ENCODE assay signal across 2 cellular contexts in the genomic region with DNA sequence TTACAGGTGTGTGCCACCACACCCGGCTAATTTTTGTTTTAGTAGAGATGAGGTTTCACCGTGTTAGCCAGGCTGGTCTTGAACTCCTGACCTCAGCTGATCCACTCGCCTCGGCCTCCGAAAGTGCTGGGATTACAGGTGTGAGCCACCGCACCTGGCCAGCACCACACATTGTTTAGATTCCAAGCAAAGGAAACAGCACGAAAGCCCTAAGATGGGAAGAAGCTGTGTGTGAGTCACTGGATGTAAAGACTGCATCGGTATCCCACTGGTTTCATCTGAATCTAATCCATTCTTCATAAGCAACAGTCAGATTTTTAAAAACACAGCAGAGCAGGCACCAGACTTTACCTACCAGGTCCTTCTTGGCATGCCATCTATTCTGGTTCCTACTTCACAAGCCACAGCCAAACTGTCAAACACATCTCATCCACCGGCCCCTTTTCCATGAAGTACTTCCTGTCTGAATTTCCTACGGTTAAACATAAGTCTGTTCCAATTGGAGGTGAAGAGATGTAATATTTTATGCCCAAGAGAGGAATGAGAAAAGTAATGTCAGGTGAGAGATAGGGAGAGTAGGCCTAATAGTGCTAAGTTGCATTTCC.
TF ChIP-seq lines count a peak whose summit lies in the region.

No MANE protein-coding gene starts in this region.

TF ChIP-seq in HepG2, 621 proteins besides CTCF, POLR2A, EP300 and RAD21:
- no peak for TF ChIP-seq DNMT3B (CRISPR knock-in tag; conservative IDR thresholded peaks at IDR 0.05)
- TF ChIP-seq ZFP37 (CRISPR knock-in tag; IDR thresholded peaks at IDR 0.05; ENCODE audit: borderline replicate concordance) = no peak
- TF ChIP-seq, protein P1, sequence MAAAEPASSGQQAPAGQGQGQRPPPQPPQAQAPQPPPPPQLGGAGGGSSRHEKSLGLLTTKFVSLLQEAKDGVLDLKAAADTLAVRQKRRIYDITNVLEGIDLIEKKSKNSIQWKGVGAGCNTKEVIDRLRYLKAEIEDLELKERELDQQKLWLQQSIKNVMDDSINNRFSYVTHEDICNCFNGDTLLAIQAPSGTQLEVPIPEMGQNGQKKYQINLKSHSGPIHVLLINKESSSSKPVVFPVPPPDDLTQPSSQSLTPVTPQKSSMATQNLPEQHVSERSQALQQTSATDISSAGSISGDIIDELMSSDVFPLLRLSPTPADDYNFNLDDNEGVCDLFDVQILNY (CRISPR knock-in tag; conservative IDR thresholded peaks at IDR 0.05) = no peak
- TF ChIP-seq NCOA5 (CRISPR knock-in tag; IDR thresholded peaks at IDR 0.05) = no peak
- no peak for TF ChIP-seq ESRRA (CRISPR knock-in tag; IDR thresholded peaks at IDR 0.05; ENCODE audit: low read depth)
- TF ChIP-seq ZNF577 (CRISPR knock-in tag; IDR thresholded peaks at IDR 0.05; ENCODE audit: borderline replicate concordance, low read depth) = no peak
- TF ChIP-seq ZNF343 (CRISPR knock-in tag; IDR thresholded peaks at IDR 0.05) = no peak
- TF ChIP-seq, protein P2, sequence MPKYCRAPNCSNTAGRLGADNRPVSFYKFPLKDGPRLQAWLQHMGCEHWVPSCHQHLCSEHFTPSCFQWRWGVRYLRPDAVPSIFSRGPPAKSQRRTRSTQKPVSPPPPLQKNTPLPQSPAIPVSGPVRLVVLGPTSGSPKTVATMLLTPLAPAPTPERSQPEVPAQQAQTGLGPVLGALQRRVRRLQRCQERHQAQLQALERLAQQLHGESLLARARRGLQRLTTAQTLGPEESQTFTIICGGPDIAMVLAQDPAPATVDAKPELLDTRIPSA (CRISPR knock-in tag; IDR thresholded peaks at IDR 0.05; ENCODE audit: borderline replicate concordance) = no peak
- TF ChIP-seq, protein P3, sequence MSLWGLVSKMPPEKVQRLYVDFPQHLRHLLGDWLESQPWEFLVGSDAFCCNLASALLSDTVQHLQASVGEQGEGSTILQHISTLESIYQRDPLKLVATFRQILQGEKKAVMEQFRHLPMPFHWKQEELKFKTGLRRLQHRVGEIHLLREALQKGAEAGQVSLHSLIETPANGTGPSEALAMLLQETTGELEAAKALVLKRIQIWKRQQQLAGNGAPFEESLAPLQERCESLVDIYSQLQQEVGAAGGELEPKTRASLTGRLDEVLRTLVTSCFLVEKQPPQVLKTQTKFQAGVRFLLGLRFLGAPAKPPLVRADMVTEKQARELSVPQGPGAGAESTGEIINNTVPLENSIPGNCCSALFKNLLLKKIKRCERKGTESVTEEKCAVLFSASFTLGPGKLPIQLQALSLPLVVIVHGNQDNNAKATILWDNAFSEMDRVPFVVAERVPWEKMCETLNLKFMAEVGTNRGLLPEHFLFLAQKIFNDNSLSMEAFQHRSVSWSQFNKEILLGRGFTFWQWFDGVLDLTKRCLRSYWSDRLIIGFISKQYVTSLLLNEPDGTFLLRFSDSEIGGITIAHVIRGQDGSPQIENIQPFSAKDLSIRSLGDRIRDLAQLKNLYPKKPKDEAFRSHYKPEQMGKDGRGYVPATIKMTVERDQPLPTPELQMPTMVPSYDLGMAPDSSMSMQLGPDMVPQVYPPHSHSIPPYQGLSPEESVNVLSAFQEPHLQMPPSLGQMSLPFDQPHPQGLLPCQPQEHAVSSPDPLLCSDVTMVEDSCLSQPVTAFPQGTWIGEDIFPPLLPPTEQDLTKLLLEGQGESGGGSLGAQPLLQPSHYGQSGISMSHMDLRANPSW (CRISPR knock-in tag; IDR thresholded peaks at IDR 0.05; ENCODE audit: borderline replicate concordance) = no peak
- no peak for TF ChIP-seq PHB2 (IDR thresholded peaks at IDR 0.05; ENCODE audit: partially characterized antibody)
TF ChIP-seq in HepG2: peak in this region for 0.

TF ChIP-seq in SK-N-SH, 30 proteins besides CTCF, POLR2A, EP300 and RAD21:
- TF ChIP-seq, protein P4, sequence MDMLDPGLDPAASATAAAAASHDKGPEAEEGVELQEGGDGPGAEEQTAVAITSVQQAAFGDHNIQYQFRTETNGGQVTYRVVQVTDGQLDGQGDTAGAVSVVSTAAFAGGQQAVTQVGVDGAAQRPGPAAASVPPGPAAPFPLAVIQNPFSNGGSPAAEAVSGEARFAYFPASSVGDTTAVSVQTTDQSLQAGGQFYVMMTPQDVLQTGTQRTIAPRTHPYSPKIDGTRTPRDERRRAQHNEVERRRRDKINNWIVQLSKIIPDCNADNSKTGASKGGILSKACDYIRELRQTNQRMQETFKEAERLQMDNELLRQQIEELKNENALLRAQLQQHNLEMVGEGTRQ (IDR thresholded peaks at IDR 0.05; ENCODE audit: borderline replicate concordance, low read depth, low read length) = no peak
- no peak for TF ChIP-seq RXRA (IDR thresholded peaks at IDR 0.05; ENCODE audit: borderline replicate concordance, low read depth)
- TF ChIP-seq CHD2 (IDR thresholded peaks at IDR 0.05; ENCODE audit: low read length, partially characterized antibody) = no peak
- no peak for TF ChIP-seq TEAD4 (IDR thresholded peaks at IDR 0.05; ENCODE audit: borderline replicate concordance, insufficient read depth)
- TF ChIP-seq GATA2 (CRISPR knock-in tag; IDR thresholded peaks at IDR 0.05) = no peak
- no peak for TF ChIP-seq FOSL2 (IDR thresholded peaks at IDR 0.05; ENCODE audit: borderline replicate concordance, low read depth)
